15 cellular contexts compared by ENCODE assay signal in the genomic region with DNA sequence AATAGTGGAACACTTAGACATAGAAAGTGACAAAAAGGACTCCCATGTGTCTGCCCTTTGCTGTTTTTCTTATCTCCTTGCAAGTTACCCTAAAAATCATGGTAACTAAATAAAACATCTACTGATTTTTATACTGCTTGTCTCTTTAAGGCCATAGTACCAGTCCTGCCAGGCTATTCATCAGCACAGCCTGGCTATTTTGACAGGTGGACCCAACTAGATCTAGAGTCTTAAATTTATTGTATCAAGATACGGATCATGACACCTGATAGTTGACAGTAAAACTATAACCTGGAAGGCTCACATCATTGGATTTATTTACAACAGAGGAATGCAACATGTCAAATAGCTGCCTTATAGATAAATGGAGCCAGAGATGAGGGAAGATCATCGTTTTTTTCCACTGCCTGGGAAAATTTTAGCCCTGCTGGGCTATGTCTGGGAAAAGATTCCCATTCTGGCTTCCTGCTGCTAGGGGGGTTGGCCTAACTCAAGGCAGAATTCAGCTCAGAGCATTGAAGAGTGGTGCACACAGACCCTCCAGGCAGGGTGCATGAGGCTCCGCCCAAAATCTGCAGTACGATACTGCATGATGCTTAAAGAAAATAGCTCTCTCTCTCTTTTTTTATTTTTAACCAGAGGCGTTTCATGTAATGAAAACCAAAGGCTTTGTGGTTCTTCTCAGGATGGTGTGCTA.
A peak's percentile ranks its signal among the peaks of the same experiment; 100 is the strongest.
DNase-seq lines count a peak whose midpoint lies in the region; ATAC-seq and TF ChIP-seq lines count a peak whose summit lies in the region.
"Had no signal": no experiment of that assay in that cellular context is flagged by ENCODE, and none has a peak within 500 bp of the region (broad histone marks: within the 10 kb centered on the region; RNA-seq: fewer than 3 reads in every experiment).

No MANE protein-coding gene starts in this region.

- H3K4me1 ChIP-seq in HEK293 (ENCODE audit: control insufficient read depth, insufficient read depth, low read length) = no peaks in the 10 kb centered on the region

- H3K27ac ChIP-seq in HEK293 (ENCODE audit: extremely low read depth, low read depth, low read length) = no peak overlapping the region
- H3K27ac ChIP-seq: KMS-11, RWPE1 had no signal

- H3K9me3 Mint-ChIP-seq in WTC11 (peaks cover 7% of the 10 kb centered on the region; the same call in 1 of the 2 replicates), nephron (peaks cover 3% of the 10 kb centered on the region)

- CTCF ChIA-PET in HEK293 (lab: Yijun Ruan, JAX) (interaction anchor here (0.7 kb wide), 1 partner anchor 203 kb away, joined by 3 read pairs; no protein-coding TSS in a partner anchor), WTC11 (lab: Charles Lee) (interaction anchor here (0.6 kb wide), 1 partner anchor 16 kb away, joined by 3 read pairs; no protein-coding TSS in a partner anchor)

- H3K9me3 ChIP-seq in HEK293 (ENCODE audit: control insufficient read depth, insufficient read depth, low read depth, low read length) = no peaks in the 10 kb centered on the region

- TF ChIP-seq CTCF in HEK293 (tag by site-specific recombination; IDR thresholded peaks at IDR 0.05) (no peak), WTC11 (IDR thresholded peaks at IDR 0.05) (no peak), nephron (IDR thresholded peaks at IDR 0.05; ENCODE audit: unreplicated experiment in 3 of 3) (no peak)

- H3K4me1 Mint-ChIP-seq in WTC11 (peaks cover 11% of the 10 kb centered on the region), nephron (peaks cover 59% of the 10 kb centered on the region)
- H3K4me1 Mint-ChIP-seq: CD4-positive, alpha-beta memory T cell had no signal

- no peak overlapping the region for H3K4me3 Mint-ChIP-seq in WTC11
- H3K4me3 Mint-ChIP-seq in nephron = peak overlapping the region in 1 of 3 experiments; percentile 26
- H3K4me3 Mint-ChIP-seq: CD4-positive, alpha-beta memory T cell had no signal

- H3K36me3 ChIP-seq in HEK293 (ENCODE audit: control insufficient read depth in 2 of 2, insufficient read depth in 1 of 2, low read length in 2 of 2) = no peaks in the 10 kb centered on the region

- H3K27ac Mint-ChIP-seq in WTC11 = no peak overlapping the region
- H3K27ac Mint-ChIP-seq in nephron = peak overlapping the region; percentile 52 to 83 (median 71)
- H3K27ac Mint-ChIP-seq: CD4-positive, alpha-beta memory T cell had no signal

- no peaks in the 10 kb centered on the region; the same call in 1 of the 2 replicates for H3K27me3 Mint-ChIP-seq in WTC11 (ENCODE audit: low read depth)
- peaks cover 26% of the 10 kb centered on the region for H3K27me3 Mint-ChIP-seq in nephron (ENCODE audit: low read depth)
- H3K27me3 Mint-ChIP-seq: CD4-positive, alpha-beta memory T cell had no signal

- ATAC-seq in WTC11 = 0 out of 2 replicates have a peak, but pooled peaks have one; percentile 38
- ATAC-seq in HG03565 (IDR thresholded peaks at IDR 0.05; ENCODE audit: unreplicated experiment) = no peak
- ATAC-seq in HG03039 (IDR thresholded peaks at IDR 0.05; ENCODE audit: unreplicated experiment) = no peak
- ATAC-seq: GM12878 had no signal

- H3K36me3 Mint-ChIP-seq in WTC11 = no peaks in the 10 kb centered on the region
- no peaks in the 10 kb centered on the region for H3K36me3 Mint-ChIP-seq in nephron (ENCODE audit: low read depth)
- H3K36me3 Mint-ChIP-seq: CD4-positive, alpha-beta memory T cell had no signal

- POLR2A ChIA-PET in HEK293 (lab: Yijun Ruan, JAX) = no interaction called here
- POLR2A ChIA-PET in WTC11 (lab: Charles Lee) = no interaction called here

- no peak overlapping the region for H3K4me3 ChIP-seq in HEK293 (ENCODE audit: low read depth, low read length)
- H3K4me3 ChIP-seq: GM12878 had no signal

- DNase-seq in NCI-H1694 (lab: John Stamatoyannopoulos, UW) (peak; percentile 52), WTC11 (ENCODE audit: low spot score) (no peak), cortex of kidney (lab: John Stamatoyannopoulos, UW) (no peak), NAMALWA (ENCODE audit: low spot score) (no peak)
- DNase-seq: CD4-positive, alpha-beta memory T cell; GDM1; NCI-H1105; NCI-H1930 had no signal

TF ChIP-seq in HEK293, 187 proteins besides CTCF, POLR2A, EP300 and RAD21:
- TF ChIP-seq SCRT2 (tag by site-specific recombination; IDR thresholded peaks at IDR 0.05) (no peak), ZNF660 (tag by site-specific recombination; IDR thresholded peaks at IDR 0.05) (no peak), ZNF549 (tag by site-specific recombination; IDR thresholded peaks at IDR 0.05) (peak; percentile 51; the same call in 1 of the 2 replicates)

TF ChIP-seq in WTC11, 78 proteins besides CTCF, POLR2A, EP300 and RAD21 (continues in another document):
- no peak for TF ChIP-seq ZNF219 (CRISPR knock-in tag; IDR thresholded peaks at IDR 0.05; ENCODE audit: borderline replicate concordance)
- TF ChIP-seq, protein P1, sequence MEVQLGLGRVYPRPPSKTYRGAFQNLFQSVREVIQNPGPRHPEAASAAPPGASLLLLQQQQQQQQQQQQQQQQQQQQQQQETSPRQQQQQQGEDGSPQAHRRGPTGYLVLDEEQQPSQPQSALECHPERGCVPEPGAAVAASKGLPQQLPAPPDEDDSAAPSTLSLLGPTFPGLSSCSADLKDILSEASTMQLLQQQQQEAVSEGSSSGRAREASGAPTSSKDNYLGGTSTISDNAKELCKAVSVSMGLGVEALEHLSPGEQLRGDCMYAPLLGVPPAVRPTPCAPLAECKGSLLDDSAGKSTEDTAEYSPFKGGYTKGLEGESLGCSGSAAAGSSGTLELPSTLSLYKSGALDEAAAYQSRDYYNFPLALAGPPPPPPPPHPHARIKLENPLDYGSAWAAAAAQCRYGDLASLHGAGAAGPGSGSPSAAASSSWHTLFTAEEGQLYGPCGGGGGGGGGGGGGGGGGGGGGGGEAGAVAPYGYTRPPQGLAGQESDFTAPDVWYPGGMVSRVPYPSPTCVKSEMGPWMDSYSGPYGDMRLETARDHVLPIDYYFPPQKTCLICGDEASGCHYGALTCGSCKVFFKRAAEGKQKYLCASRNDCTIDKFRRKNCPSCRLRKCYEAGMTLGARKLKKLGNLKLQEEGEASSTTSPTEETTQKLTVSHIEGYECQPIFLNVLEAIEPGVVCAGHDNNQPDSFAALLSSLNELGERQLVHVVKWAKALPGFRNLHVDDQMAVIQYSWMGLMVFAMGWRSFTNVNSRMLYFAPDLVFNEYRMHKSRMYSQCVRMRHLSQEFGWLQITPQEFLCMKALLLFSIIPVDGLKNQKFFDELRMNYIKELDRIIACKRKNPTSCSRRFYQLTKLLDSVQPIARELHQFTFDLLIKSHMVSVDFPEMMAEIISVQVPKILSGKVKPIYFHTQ (CRISPR knock-in tag; IDR thresholded peaks at IDR 0.05) = no peak
- TF ChIP-seq EMX1 (CRISPR knock-in tag; IDR thresholded peaks at IDR 0.05) = no peak
- TF ChIP-seq, protein P2, sequence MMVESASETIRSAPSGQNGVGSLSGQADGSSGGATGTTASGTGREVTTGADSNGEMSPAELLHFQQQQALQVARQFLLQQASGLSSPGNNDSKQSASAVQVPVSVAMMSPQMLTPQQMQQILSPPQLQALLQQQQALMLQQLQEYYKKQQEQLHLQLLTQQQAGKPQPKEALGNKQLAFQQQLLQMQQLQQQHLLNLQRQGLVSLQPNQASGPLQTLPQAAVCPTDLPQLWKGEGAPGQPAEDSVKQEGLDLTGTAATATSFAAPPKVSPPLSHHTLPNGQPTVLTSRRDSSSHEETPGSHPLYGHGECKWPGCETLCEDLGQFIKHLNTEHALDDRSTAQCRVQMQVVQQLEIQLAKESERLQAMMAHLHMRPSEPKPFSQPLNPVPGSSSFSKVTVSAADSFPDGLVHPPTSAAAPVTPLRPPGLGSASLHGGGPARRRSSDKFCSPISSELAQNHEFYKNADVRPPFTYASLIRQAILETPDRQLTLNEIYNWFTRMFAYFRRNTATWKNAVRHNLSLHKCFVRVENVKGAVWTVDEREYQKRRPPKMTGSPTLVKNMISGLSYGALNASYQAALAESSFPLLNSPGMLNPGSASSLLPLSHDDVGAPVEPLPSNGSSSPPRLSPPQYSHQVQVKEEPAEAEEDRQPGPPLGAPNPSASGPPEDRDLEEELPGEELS (CRISPR knock-in tag; IDR thresholded peaks at IDR 0.05) = no peak
- no peak for TF ChIP-seq SMAD4 (CRISPR knock-in tag; IDR thresholded peaks at IDR 0.05)
- no peak for TF ChIP-seq GRHL2 (CRISPR knock-in tag; IDR thresholded peaks at IDR 0.05; ENCODE audit: insufficient replicate concordance, severe bottlenecking)
- TF ChIP-seq, protein P3, sequence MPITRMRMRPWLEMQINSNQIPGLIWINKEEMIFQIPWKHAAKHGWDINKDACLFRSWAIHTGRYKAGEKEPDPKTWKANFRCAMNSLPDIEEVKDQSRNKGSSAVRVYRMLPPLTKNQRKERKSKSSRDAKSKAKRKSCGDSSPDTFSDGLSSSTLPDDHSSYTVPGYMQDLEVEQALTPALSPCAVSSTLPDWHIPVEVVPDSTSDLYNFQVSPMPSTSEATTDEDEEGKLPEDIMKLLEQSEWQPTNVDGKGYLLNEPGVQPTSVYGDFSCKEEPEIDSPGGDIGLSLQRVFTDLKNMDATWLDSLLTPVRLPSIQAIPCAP (CRISPR knock-in tag; IDR thresholded peaks at IDR 0.05) = no peak
- TF ChIP-seq TCF7 (CRISPR knock-in tag; IDR thresholded peaks at IDR 0.05; ENCODE audit: low read depth) = no peak
- TF ChIP-seq OVOL2 (CRISPR knock-in tag; IDR thresholded peaks at IDR 0.05; ENCODE audit: borderline replicate concordance) = no peak
- TF ChIP-seq ZNF232 (CRISPR knock-in tag; IDR thresholded peaks at IDR 0.05) = no peak
- no peak for TF ChIP-seq CREB1 (CRISPR knock-in tag; IDR thresholded peaks at IDR 0.05)
- no peak for TF ChIP-seq ETV6 (CRISPR knock-in tag; IDR thresholded peaks at IDR 0.05)
- TF ChIP-seq TP53 (CRISPR knock-in tag; IDR thresholded peaks at IDR 0.05) = no peak
- TF ChIP-seq RELA (CRISPR knock-in tag; IDR thresholded peaks at IDR 0.05; ENCODE audit: borderline replicate concordance) = no peak
- TF ChIP-seq, protein P4, sequence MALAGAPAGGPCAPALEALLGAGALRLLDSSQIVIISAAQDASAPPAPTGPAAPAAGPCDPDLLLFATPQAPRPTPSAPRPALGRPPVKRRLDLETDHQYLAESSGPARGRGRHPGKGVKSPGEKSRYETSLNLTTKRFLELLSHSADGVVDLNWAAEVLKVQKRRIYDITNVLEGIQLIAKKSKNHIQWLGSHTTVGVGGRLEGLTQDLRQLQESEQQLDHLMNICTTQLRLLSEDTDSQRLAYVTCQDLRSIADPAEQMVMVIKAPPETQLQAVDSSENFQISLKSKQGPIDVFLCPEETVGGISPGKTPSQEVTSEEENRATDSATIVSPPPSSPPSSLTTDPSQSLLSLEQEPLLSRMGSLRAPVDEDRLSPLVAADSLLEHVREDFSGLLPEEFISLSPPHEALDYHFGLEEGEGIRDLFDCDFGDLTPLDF (CRISPR knock-in tag; IDR thresholded peaks at IDR 0.05) = no peak
- no peak for TF ChIP-seq ZNF416 (CRISPR knock-in tag; IDR thresholded peaks at IDR 0.05)
